Comparison of ENCODE assay signal across 16 cellular contexts in genomic region chr7:55540226-55540858, GRCh38.
"Had no signal": no experiment of that assay in that cellular context is flagged by ENCODE, and none has a peak within 500 bp of the region (broad histone marks: within the 10 kb centered on the region; RNA-seq: fewer than 3 reads in every experiment).

No MANE protein-coding gene starts in this region.

- H3K4me3 ChIP-seq: lung, spleen, suprapubic skin had no signal

- H3K27ac Mint-ChIP-seq: activated naive CD8-positive, alpha-beta T cell treated with anti-CD3 and anti-CD28 coated beads, Interleukin-2, amount 10 ng/mL, durations not matched to agents 7 days and 5 days; type B pancreatic cell had no signal

- H3K27ac ChIP-seq: suprapubic skin had no signal

- H3K27me3 Mint-ChIP-seq: activated naive CD8-positive, alpha-beta T cell treated with anti-CD3 and anti-CD28 coated beads, Interleukin-2, amount 10 ng/mL, durations not matched to agents 7 days and 5 days; type B pancreatic cell had no signal

- H3K9me3 ChIP-seq: spleen, suprapubic skin had no signal

- DNase-seq: activated CD4-positive, alpha-beta T cell treated with anti-CD3 and anti-CD28 coated beads, Interleukin-2, amount 50 U/mL, for 48 hours; activated effector memory CD4-positive, alpha-beta T cell treated with anti-CD3 and anti-CD28 coated beads, Interleukin-2, amount 50 U/mL, for 16 hours; activated naive CD8-positive, alpha-beta T cell treated with anti-CD3 and anti-CD28 coated beads, Interleukin-2, amount 10 ng/mL, durations not matched to agents 7 days and 5 days; foreskin keratinocyte; immature natural killer cell; spleen; stimulated activated CD4-positive, alpha-beta T cell treated with anti-CD3 and anti-CD28 coated beads, Interleukin-1b, Interleukin-23, amount 100 ng/mL, for 48 hours; stimulated activated naive CD8-positive, alpha-beta T cell treated with anti-CD3 and anti-CD28 coated beads, Interleukin-15, Interleukin-2, amounts not matched to agents 100 U/mL and 50 U/mL, for 24 hours; T-helper 2 cell had no signal

- H3K4me1 ChIP-seq: suprapubic skin had no signal

- H3K36me3 ChIP-seq: suprapubic skin had no signal

- H3K4me3 Mint-ChIP-seq: activated naive CD8-positive, alpha-beta T cell treated with anti-CD3 and anti-CD28 coated beads, Interleukin-2, amount 10 ng/mL, durations not matched to agents 7 days and 5 days; immature natural killer cell; neural crest cell; type B pancreatic cell had no signal

- H3K9me3 Mint-ChIP-seq: immature natural killer cell had no signal

- ATAC-seq: activated CD4-positive, CD25-positive, alpha-beta regulatory T cell treated with anti-CD3 and anti-CD28 coated beads, Interleukin-2, amount 50 U/mL, for 24 hours; foreskin keratinocyte; left colon; sciatic nerve; stimulated activated naive CD8-positive, alpha-beta T cell treated with anti-CD3 and anti-CD28 coated beads, Interleukin-15, Interleukin-2, amounts not matched to agents 100 U/mL and 50 U/mL, for 24 hours had no signal

- H3K27me3 ChIP-seq: foreskin keratinocyte, spleen, suprapubic skin had no signal
